ENCODE assay signal across 12 cellular contexts in genomic region chr10:114405011-114405350, GRCh38. TPM values are rescaled to one million over a fixed set of nuclear protein-coding genes. Genes with fewer than 3 reads are reported as not detected.
DNase-seq lines count a peak whose midpoint lies in the region; ATAC-seq, FAIRE-seq and TF ChIP-seq lines count a peak whose summit lies in the region.
"Had no signal": no experiment of that assay in that cellular context is flagged by ENCODE, and none has a peak within 500 bp of the region (broad histone marks: within the 10 kb centered on the region; RNA-seq: fewer than 3 reads in every experiment).

No MANE protein-coding gene starts in this region.

- peak overlapping the region in 4 of 10 donors; percentile 21 to 63 (median 37) for H3K4me3 Mint-ChIP-seq in naive thymus-derived CD4-positive, alpha-beta T cell

- H3K4me1 ChIP-seq in HUES64 (ENCODE audit: insufficient read depth, low read length) (peaks cover 29% of the 10 kb centered on the region), left lung (peaks cover 5 to 11% of the 10 kb centered on the region in 2 donors), smooth muscle cell (ENCODE audit: low read depth) (peaks cover 19% of the 10 kb centered on the region)
- H3K4me1 ChIP-seq in naive thymus-derived CD4-positive, alpha-beta T cell (ENCODE audit: control insufficient read depth in 2 of 2, insufficient read depth in 2 of 2, low read length in 2 of 2): no peaks in the 10 kb centered on the region

- peaks cover 60 to 76% (median 69%) of the 10 kb centered on the region in 5 donors for H3K27me3 Mint-ChIP-seq in naive thymus-derived CD4-positive, alpha-beta T cell

- H3K9me3 ChIP-seq in HUES64 (ENCODE audit: insufficient read depth, low read depth, low read length): no peaks in the 10 kb centered on the region
- H3K9me3 ChIP-seq in left lung: no peaks in the 10 kb centered on the region
- no peaks in the 10 kb centered on the region for H3K9me3 ChIP-seq in smooth muscle cell (replicated peaks; ENCODE audit: low read depth)
- no peaks in the 10 kb centered on the region for H3K9me3 ChIP-seq in naive thymus-derived CD4-positive, alpha-beta T cell (ENCODE audit: control insufficient read depth in 2 of 3, low read length in 3 of 3)
- H3K9me3 ChIP-seq: SJSA1 had no signal

- peak overlapping the region; percentile 87 for H2AFZ ChIP-seq in smooth muscle cell (ENCODE audit: low read depth)

- peaks cover 22% of the 10 kb centered on the region for H3F3A ChIP-seq in smooth muscle cell (ENCODE audit: low read depth)

- CTCF ChIA-PET in naive thymus-derived CD4-positive, alpha-beta T cell (lab: Charles Lee): no interaction called here

- H3K27me3 ChIP-seq in HUES64 (ENCODE audit: insufficient read depth, low read length) (peaks cover 60% of the 10 kb centered on the region), bronchial epithelial cell (ENCODE audit: control insufficient read depth, insufficient read depth, low read length) (no peaks in the 10 kb centered on the region), left lung (peaks cover 16 to 52% of the 10 kb centered on the region in 2 donors), smooth muscle cell (ENCODE audit: low read depth) (no peaks in the 10 kb centered on the region)
- H3K27me3 ChIP-seq in naive thymus-derived CD4-positive, alpha-beta T cell (ENCODE audit: control insufficient read depth in 2 of 2, insufficient read depth in 2 of 2, low read length in 2 of 2): no peaks in the 10 kb centered on the region

- ATAC-seq in left lung: peak; percentile 8
- no peak for ATAC-seq in naive thymus-derived CD4-positive, alpha-beta T cell
- ATAC-seq in HG03159 (IDR thresholded peaks at IDR 0.05; ENCODE audit: unreplicated experiment): no peak

- intact Hi-C loops in left lung (cut with DNase I): no loop called here
- intact Hi-C loops in naive thymus-derived CD4-positive, alpha-beta T cell (cut with micrococcal nuclease): no loop called here

- POLR2A ChIA-PET in naive thymus-derived CD4-positive, alpha-beta T cell (lab: Charles Lee): no interaction called here

- WGBS in HUES64: 20% methylated on average over 16 of the region's 16 CpGs
- WGBS in smooth muscle cell (ENCODE audit: low lambda C conversion rate): 31% methylated on average over 11 of the region's 16 CpGs

- peaks cover 7% of the 10 kb centered on the region for H3K79me2 ChIP-seq in smooth muscle cell (ENCODE audit: low read depth)

- H3K27ac ChIP-seq in HUES64 (ENCODE audit: low read depth, low read length) (no peak overlapping the region), left lung (no peak overlapping the region), smooth muscle cell (ENCODE audit: low read depth) (no peak overlapping the region), substantia nigra (ENCODE audit: low read depth, low read length, poor library complexity, severe bottlenecking) (no peak overlapping the region), caudate nucleus (ENCODE audit: low read depth, low read length) (no peak overlapping the region)
- no peak overlapping the region for H3K27ac ChIP-seq in naive thymus-derived CD4-positive, alpha-beta T cell (ENCODE audit: low read depth, low read length)
- H3K27ac ChIP-seq: HL-60, SJSA1 had no signal

- no peak for TF ChIP-seq CTCF in bronchial epithelial cell (IDR thresholded peaks at IDR 0.05; ENCODE audit: insufficient read depth, low read length, severe bottlenecking)
- TF ChIP-seq CTCF in left lung (IDR thresholded peaks at IDR 0.05): no peak
- TF ChIP-seq CTCF in smooth muscle cell (IDR thresholded peaks at IDR 0.05; ENCODE audit: borderline replicate concordance, insufficient read depth, poor library complexity, severe bottlenecking): no peak

- H3K27ac Mint-ChIP-seq in naive thymus-derived CD4-positive, alpha-beta T cell: no peak overlapping the region
- H3K27ac Mint-ChIP-seq: activated CD8-positive, alpha-beta T cell treated with anti-CD3 and anti-CD28 coated beads, Interleukin-2, amount 10 ng/mL, durations not matched to agents 7 days and 5 days had no signal

- peak overlapping the region; percentile 59 for H3K4me3 ChIP-seq in HUES64 (ENCODE audit: low read length)
- peak overlapping the region; percentile 55 for H3K4me3 ChIP-seq in bronchial epithelial cell (ENCODE audit: low read depth, low read length)
- H3K4me3 ChIP-seq in left lung: peak overlapping the region in 1 of 2 donors; percentile 33
- peak overlapping the region; percentile 62 for H3K4me3 ChIP-seq in smooth muscle cell
- no peak overlapping the region for H3K4me3 ChIP-seq in naive thymus-derived CD4-positive, alpha-beta T cell (ENCODE audit: low read length)

- H3K36me3 Mint-ChIP-seq in naive thymus-derived CD4-positive, alpha-beta T cell: peaks cover 0 to 10% (median 0%) of the 10 kb centered on the region in 5 donors

- no peak for FAIRE-seq in bronchial epithelial cell (lab: Jason Lieb, UNC)

- peaks cover 5% of the 10 kb centered on the region for H4K20me1 ChIP-seq in smooth muscle cell (ENCODE audit: low read depth)

- DNase-seq in bronchial epithelial cell (ENCODE audit: low read depth) (peak; percentile 34), left lung (no peak), smooth muscle cell (lab: John Stamatoyannopoulos, UW; ENCODE audit: unreplicated experiment) (no peak), substantia nigra (lab: John Stamatoyannopoulos, UW) (no peak), caudate nucleus (lab: John Stamatoyannopoulos, UW) (no peak)
- DNase-seq in naive thymus-derived CD4-positive, alpha-beta T cell: no peak
- DNase-seq: activated CD8-positive, alpha-beta T cell treated with anti-CD3 and anti-CD28 coated beads, Interleukin-2, amount 10 ng/mL, durations not matched to agents 7 days and 5 days; GOT3 had no signal

- peaks cover 0 to 5% (median 3%) of the 10 kb centered on the region in 11 donors for H3K9me3 Mint-ChIP-seq in naive thymus-derived CD4-positive, alpha-beta T cell

- H3K9ac ChIP-seq in HUES64 (ENCODE audit: low read depth, low read length) (no peak overlapping the region; the same call in 1 of the 2 replicates), smooth muscle cell (ENCODE audit: low read depth) (no peak overlapping the region)

- peaks cover 6 to 17% (median 10%) of the 10 kb centered on the region in 7 donors for H3K4me1 Mint-ChIP-seq in naive thymus-derived CD4-positive, alpha-beta T cell

- H3K36me3 ChIP-seq in HUES64 (ENCODE audit: insufficient read depth, low read length) (no peaks in the 10 kb centered on the region), bronchial epithelial cell (ENCODE audit: control insufficient read depth, insufficient read depth, low read length) (no peaks in the 10 kb centered on the region), left lung (no peaks in the 10 kb centered on the region), smooth muscle cell (ENCODE audit: low read depth) (no peaks in the 10 kb centered on the region)
- no peaks in the 10 kb centered on the region for H3K36me3 ChIP-seq in naive thymus-derived CD4-positive, alpha-beta T cell (ENCODE audit: control insufficient read depth in 2 of 3, insufficient read depth in 3 of 3, low read length in 3 of 3)
- H3K36me3 ChIP-seq: SJSA1 had no signal

- H3K4me2 ChIP-seq in smooth muscle cell: peak overlapping the region; percentile 93

RNA-seq across cellular contexts. Expression of gene AFAP1L2, which starts 0.7 kb away (rescaled TPM):
- 1.3 TPM for polyA plus RNA-seq in HUES64 (2013, experiment 1 of 2)
- polyA plus RNA-seq in HUES64 (2013, experiment 2 of 2): 2.4 TPM
- total RNA-seq in bronchial epithelial cell: 6.8 and 10.8 TPM in 2 replicates
- 1 to 10 TPM; 6.4 to 6.7 TPM for total RNA-seq in left lung
- total RNA-seq in smooth muscle cell: 36.7 and 47.2 TPM in 2 replicates
- polyA plus RNA-seq in smooth muscle cell: 35.4 and 43.3 TPM in 2 replicates
- total RNA-seq in naive thymus-derived CD4-positive, alpha-beta T cell: 1 to 10 TPM in 3 of 5 experiments, under 1 TPM in 2; 0.56 to 3.0 (median 1.5) TPM
- 1 to 10 TPM in 1 of 2 donors, under 1 TPM in 1; 0.66 to 1.6 TPM for polyA plus RNA-seq in naive thymus-derived CD4-positive, alpha-beta T cell
